In genomic region chr10:7491949-7492659, GRCh38 we compare ENCODE assay signal across 10 cellular contexts.
DNase-seq lines count a peak whose midpoint lies in the region; ATAC-seq and TF ChIP-seq lines count a peak whose summit lies in the region.
"Had no signal": no experiment of that assay in that cellular context is flagged by ENCODE, and none has a peak within 500 bp of the region (broad histone marks: within the 10 kb centered on the region; RNA-seq: fewer than 3 reads in every experiment).

No MANE protein-coding gene starts in this region.

- intact Hi-C loops in activated CD8-positive, alpha-beta T cell treated with anti-CD3 and anti-CD28 coated beads for 36 hours (cut with micrococcal nuclease): no loop called here

- ATAC-seq in GM18498 (IDR thresholded peaks at IDR 0.05; ENCODE audit: unreplicated experiment) (peak; percentile 95), HG03139 (IDR thresholded peaks at IDR 0.05; ENCODE audit: unreplicated experiment) (peak; percentile 88)
- ATAC-seq in activated CD8-positive, alpha-beta T cell treated with anti-CD3 and anti-CD28 coated beads for 36 hours: peak; percentile 73

- TF ChIP-seq CTCF in GM20000 (IDR thresholded peaks at IDR 0.05; ENCODE audit: extremely low read depth, missing control alignments) (no peak), foreskin fibroblast (IDR thresholded peaks at IDR 0.05; ENCODE audit: low read depth, low read length) (no peak)
- no peak for TF ChIP-seq CTCF in activated CD8-positive, alpha-beta T cell treated with anti-CD3 and anti-CD28 coated beads for 36 hours (IDR thresholded peaks at IDR 0.05)

- peak overlapping the region; percentile 56 for H3K27ac Mint-ChIP-seq in activated CD8-positive, alpha-beta T cell treated with anti-CD3 and anti-CD28 coated beads for 36 hours

- H3K27me3 ChIP-seq in HAP-1 (ENCODE audit: low read depth): peaks cover 2% of the 10 kb centered on the region; the same call in 1 of the 2 replicates

- H3K9me3 Mint-ChIP-seq in activated CD8-positive, alpha-beta T cell treated with anti-CD3 and anti-CD28 coated beads for 36 hours: peaks cover 9% of the 10 kb centered on the region

- no peaks in the 10 kb centered on the region for H3K9me3 ChIP-seq in HAP-1

- POLR2A ChIA-PET in activated CD8-positive, alpha-beta T cell treated with anti-CD3 and anti-CD28 coated beads for 36 hours (lab: Charles Lee): interaction anchor here (0.5 to 1.7 kb wide), 5 partner anchors 9 to 82 kb away, joined by 3 to 4 read pairs (median 4); no protein-coding TSS in a partner anchor

- H3K27me3 Mint-ChIP-seq in activated CD8-positive, alpha-beta T cell treated with anti-CD3 and anti-CD28 coated beads for 36 hours: no peaks in the 10 kb centered on the region

- H3K36me3 Mint-ChIP-seq in activated CD8-positive, alpha-beta T cell treated with anti-CD3 and anti-CD28 coated beads for 36 hours (ENCODE audit: low read depth): peaks cover 5% of the 10 kb centered on the region

- H3K4me3 Mint-ChIP-seq in activated CD8-positive, alpha-beta T cell treated with anti-CD3 and anti-CD28 coated beads for 36 hours: no peak overlapping the region

- H3K4me3 ChIP-seq in foreskin fibroblast (ENCODE audit: low read depth in 1 of 2, low read length in 2 of 2): no peak overlapping the region
- H3K4me3 ChIP-seq in HAP-1: no peak overlapping the region

- H3K4me1 ChIP-seq in HAP-1: no peaks in the 10 kb centered on the region

- peak; percentile 65 for DNase-seq in GM20000 (ENCODE audit: low spot score)
- no peak for DNase-seq in activated CD8-positive, alpha-beta T cell treated with anti-CD3 and anti-CD28 coated beads for 36 hours
- DNase-seq in foreskin fibroblast: no peak
- DNase-seq in AML-193 (lab: John Stamatoyannopoulos, UW): no peak
- no peak for DNase-seq in D341Med (ENCODE audit: low spot score)
- no peak for DNase-seq in HAP-1 (ENCODE audit: low spot score in 2 of 2)
- DNase-seq: GF-D8, NCI-H1048 had no signal

- CTCF ChIA-PET in activated CD8-positive, alpha-beta T cell treated with anti-CD3 and anti-CD28 coated beads for 36 hours (lab: Charles Lee): interaction anchor here (0.7 to 1.5 kb wide), 5 partner anchors 8 to 196 kb away, joined by 3 to 5 read pairs (median 3); no protein-coding TSS in a partner anchor

- peaks cover 58% of the 10 kb centered on the region for H3K4me1 Mint-ChIP-seq in activated CD8-positive, alpha-beta T cell treated with anti-CD3 and anti-CD28 coated beads for 36 hours (ENCODE audit: low read depth)

- in situ Hi-C loops in HAP-1 (cut with MboI; ENCODE audit: low sequenced_read_pairs): no loop called here

- no peaks in the 10 kb centered on the region for H3K36me3 ChIP-seq in HAP-1 (replicated peaks)
